Comparison of ENCODE assay signal across 18 cellular contexts in the genomic region with DNA sequence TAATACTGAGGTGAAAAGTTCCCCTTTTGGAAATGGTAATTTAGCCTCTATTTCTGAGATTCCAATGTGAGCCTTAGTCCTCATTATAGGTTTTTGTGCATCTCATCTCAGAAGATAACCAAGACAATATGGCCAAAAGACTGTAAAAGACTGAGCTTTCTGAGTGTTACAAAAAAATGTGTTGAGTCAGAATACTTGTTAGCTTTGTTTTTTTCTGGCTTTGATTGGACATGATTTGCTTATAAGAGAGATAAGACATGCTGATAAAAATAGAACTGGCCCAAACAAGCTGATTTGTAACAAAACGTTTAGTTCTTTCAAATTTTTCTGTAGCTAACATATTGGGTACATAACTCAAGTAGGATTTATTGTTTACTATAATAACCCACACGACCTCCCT. TPM values are rescaled to one million over a fixed set of nuclear protein-coding genes. Genes with fewer than 3 reads are reported as not detected.
DNase-seq lines count a peak whose midpoint lies in the region; ATAC-seq and TF ChIP-seq lines count a peak whose summit lies in the region.
"Had no signal": no experiment of that assay in that cellular context is flagged by ENCODE, and none has a peak within 500 bp of the region (broad histone marks: within the 10 kb centered on the region; RNA-seq: fewer than 3 reads in every experiment).

No MANE protein-coding gene starts in this region.

- DNase-seq in heart right ventricle, result no peak
- no peak for DNase-seq in left cardiac atrium
- DNase-seq in esophagus muscularis mucosa (ENCODE audit: extremely low spot score), result no peak
- DNase-seq in NCI-H774 (lab: John Stamatoyannopoulos, UW), result no peak
- no peak for DNase-seq in hypothalamus (lab: John Stamatoyannopoulos, UW)
- no peak for DNase-seq in NCI-H526 treated with DMSO at 0.1 percent for 48 hours (lab: John Stamatoyannopoulos, UW)
- no peak for DNase-seq in stimulated activated CD4-positive, alpha-beta T cell treated with anti-CD3 and anti-CD28 coated beads, Interleukin-4, amount 100 ng/mL, for 4 hours
- DNase-seq: H7, hippocampal formation, Karpas-422, NCI-H1048, NCI-H2029 treated with DMSO at 0.1 percent for 48 hours, retina, SW 1271 had no signal

- H3K27ac ChIP-seq in heart right ventricle (peak overlapping the region in 7 of 10 donors; percentile 3 to 72 (median 44)), esophagus muscularis mucosa (replicated peaks in 1 of 4) (peak overlapping the region; percentile 4 to 71 (median 68)), muscle layer of duodenum (ENCODE audit: low read length) (peak overlapping the region; percentile 12)

- ATAC-seq in heart right ventricle (no peak), left cardiac atrium (no peak)
- ATAC-seq: stimulated activated memory B cell treated with anti-CD40 and anti-IgM and Interleukin-4, amounts not matched to agents 10 μg/mL and 1 μg/mL and 100 μg/mL, for 72 hours had no signal

- TF ChIP-seq EP300 in esophagus muscularis mucosa (IDR thresholded peaks at IDR 0.05), result no peak

- intact Hi-C loops in heart right ventricle (cut with DNase I), result no loop called here
- intact Hi-C loops in left cardiac atrium (cut with DNase I), result no loop called here
- intact Hi-C loops in esophagus muscularis mucosa (cut with DNase I), result no loop called here

- H3K4me1 ChIP-seq in heart right ventricle (peaks cover 4 to 100% (median 74%) of the 10 kb centered on the region in 9 donors), esophagus muscularis mucosa (peaks cover 39 to 64% (median 50%) of the 10 kb centered on the region in 4 donors), muscle layer of duodenum (ENCODE audit: control insufficient read depth in 1 of 2, insufficient read depth in 2 of 2, low read length in 2 of 2) (peaks cover 0 to 41% of the 10 kb centered on the region in 2 donors)

- H3K36me3 ChIP-seq in heart right ventricle, result no peaks in the 10 kb centered on the region
- no peaks in the 10 kb centered on the region for H3K36me3 ChIP-seq in esophagus muscularis mucosa
- H3K36me3 ChIP-seq in muscle layer of duodenum (ENCODE audit: control insufficient read depth in 1 of 2, insufficient read depth in 2 of 2, low read length in 2 of 2), result no peaks in the 10 kb centered on the region
- H3K36me3 ChIP-seq: tibial nerve had no signal

- TF ChIP-seq POLR2A in esophagus muscularis mucosa (IDR thresholded peaks at IDR 0.05; ENCODE audit: low read depth), result no peak

- 18 to 23% methylated on average over 2 of the region's 2 CpGs for WGBS in heart right ventricle, 2 donors
- 51% methylated on average over 2 of the region's 2 CpGs for WGBS in esophagus muscularis mucosa

- TF ChIP-seq CTCF in heart right ventricle (IDR thresholded peaks at IDR 0.05) (no peak), esophagus muscularis mucosa (IDR thresholded peaks at IDR 0.05) (no peak)

- H3K27me3 ChIP-seq in heart right ventricle (no peaks in the 10 kb centered on the region), esophagus muscularis mucosa (no peaks in the 10 kb centered on the region), muscle layer of duodenum (ENCODE audit: low read depth, low read length) (no peaks in the 10 kb centered on the region)
- H3K27me3 ChIP-seq: tibial nerve had no signal

- no peaks in the 10 kb centered on the region for H3K9me3 ChIP-seq in heart right ventricle
- no peaks in the 10 kb centered on the region for H3K9me3 ChIP-seq in esophagus muscularis mucosa
- no peaks in the 10 kb centered on the region for H3K9me3 ChIP-seq in muscle layer of duodenum (ENCODE audit: control insufficient read depth in 1 of 2, low read length in 2 of 2)
- H3K9me3 ChIP-seq: tibial nerve had no signal

- H3K4me3 ChIP-seq in heart right ventricle (no peak overlapping the region), esophagus muscularis mucosa (no peak overlapping the region), muscle layer of duodenum (ENCODE audit: low read depth in 1 of 2, low read length in 2 of 2) (no peak overlapping the region)
- H3K4me3 ChIP-seq: tibial nerve had no signal

RNA-seq across cellular contexts. Expression of a gene that starts 33.0 kb away (rescaled TPM):
- total RNA-seq in heart right ventricle (100 to 1,000 TPM; 112 to 269 (median 205) TPM), left cardiac atrium (10 to 100 TPM; 85.8 to 86.3 TPM), esophagus muscularis mucosa (10 to 100 TPM; 41.7 to 53.3 (median 48.4) TPM)
- 10 to 100 TPM; 16.8 to 73.2 TPM for polyA plus RNA-seq in heart right ventricle
- total RNA-seq: NCI-H460 had no signal

Comparison
In these comparisons a context has a peak if more than half of its experiments do, and no peak if none do; other contexts are left out.
1. H3K27ac ChIP-seq: peak in every context shown above with its lines; median percentile 68 in esophagus muscularis mucosa; 44 in heart right ventricle; 12 in muscle layer of duodenum.